26 cellular contexts compared by ENCODE assay signal in genomic region chr11:84255483-84255882, GRCh38.
"Had no signal": no experiment of that assay in that cellular context is flagged by ENCODE, and none has a peak within 500 bp of the region (broad histone marks: within the 10 kb centered on the region; RNA-seq: fewer than 3 reads in every experiment).

No MANE protein-coding gene starts in this region.

- H3K9me3 ChIP-seq: colonic mucosa, esophagus squamous epithelium, gastrocnemius medialis, heart right ventricle, left lung, lower lobe of right lung, mucosa of descending colon had no signal

- H3K4me3 ChIP-seq: colonic mucosa, esophagus squamous epithelium, gastrocnemius medialis, heart right ventricle, left lung, lower lobe of right lung, mucosa of descending colon had no signal

- H3K27ac ChIP-seq: colonic mucosa, epithelial cell of prostate, esophagus squamous epithelium, gastrocnemius medialis, heart right ventricle, left lung, lower lobe of right lung had no signal

- H3K27me3 ChIP-seq: colonic mucosa, esophagus squamous epithelium, gastrocnemius medialis, heart right ventricle, left lung had no signal

- H3K4me1 ChIP-seq: colonic mucosa, gastrocnemius medialis, heart right ventricle, left lung, lower lobe of right lung had no signal

- H3K36me3 ChIP-seq: colonic mucosa, esophagus squamous epithelium, gastrocnemius medialis, heart right ventricle, left lung, lower lobe of right lung had no signal

- FAIRE-seq: endometrium, islet of Langerhans, keratinocyte had no signal

- ATAC-seq: effector memory CD8-positive, alpha-beta T cell; esophagus mucosa; gastrocnemius medialis; heart right ventricle; left cardiac atrium; left lung; left ventricle myocardium superior; lower lobe of right lung; mucosa of descending colon had no signal

- DNase-seq: colonic mucosa; dermis blood vessel endothelial cell; effector CD8-positive, alpha-beta T cell; effector memory CD8-positive, alpha-beta T cell; endodermal cell; erythroblast; esophagus squamous epithelium; foreskin fibroblast; foreskin melanocyte; gastrocnemius medialis; glutamatergic neuron; head of caudate nucleus; heart right ventricle; hippocampal formation; left cardiac atrium; left lung; left ventricle myocardium superior; lower lobe of right lung; mesenchymal stem cell; mucosa of descending colon; naive B cell had no signal
